Comparison of ENCODE assay signal across 1 cellular context in genomic region chr9:127611796-127612790, GRCh38.
TF ChIP-seq lines count a peak whose summit lies in the region.

Gene STXBP1, plus strand, starts transcription at chr9:127612277. Its CDS starts 127 bp downstream, at chr9:127612404.

TF ChIP-seq in HepG2, 621 proteins besides CTCF, POLR2A, EP300 and RAD21 (continued from another document):
- TF ChIP-seq PREB (CRISPR knock-in tag; IDR thresholded peaks at IDR 0.05), result no peak
- TF ChIP-seq ZNF451 (CRISPR knock-in tag; IDR thresholded peaks at IDR 0.05), result 0 out of 2 replicates have a peak, but pooled peaks have one; percentile 56
- TF ChIP-seq, protein P1, sequence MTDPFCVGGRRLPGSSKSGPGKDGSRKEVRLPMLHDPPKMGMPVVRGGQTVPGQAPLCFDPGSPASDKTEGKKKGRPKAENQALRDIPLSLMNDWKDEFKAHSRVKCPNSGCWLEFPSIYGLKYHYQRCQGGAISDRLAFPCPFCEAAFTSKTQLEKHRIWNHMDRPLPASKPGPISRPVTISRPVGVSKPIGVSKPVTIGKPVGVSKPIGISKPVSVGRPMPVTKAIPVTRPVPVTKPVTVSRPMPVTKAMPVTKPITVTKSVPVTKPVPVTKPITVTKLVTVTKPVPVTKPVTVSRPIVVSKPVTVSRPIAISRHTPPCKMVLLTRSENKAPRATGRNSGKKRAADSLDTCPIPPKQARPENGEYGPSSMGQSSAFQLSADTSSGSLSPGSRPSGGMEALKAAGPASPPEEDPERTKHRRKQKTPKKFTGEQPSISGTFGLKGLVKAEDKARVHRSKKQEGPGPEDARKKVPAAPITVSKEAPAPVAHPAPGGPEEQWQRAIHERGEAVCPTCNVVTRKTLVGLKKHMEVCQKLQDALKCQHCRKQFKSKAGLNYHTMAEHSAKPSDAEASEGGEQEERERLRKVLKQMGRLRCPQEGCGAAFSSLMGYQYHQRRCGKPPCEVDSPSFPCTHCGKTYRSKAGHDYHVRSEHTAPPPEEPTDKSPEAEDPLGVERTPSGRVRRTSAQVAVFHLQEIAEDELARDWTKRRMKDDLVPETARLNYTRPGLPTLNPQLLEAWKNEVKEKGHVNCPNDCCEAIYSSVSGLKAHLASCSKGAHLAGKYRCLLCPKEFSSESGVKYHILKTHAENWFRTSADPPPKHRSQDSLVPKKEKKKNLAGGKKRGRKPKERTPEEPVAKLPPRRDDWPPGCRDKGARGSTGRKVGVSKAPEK (CRISPR knock-in tag; IDR thresholded peaks at IDR 0.05; ENCODE audit: borderline replicate concordance), result no peak
- 0 out of 2 replicates have a peak, but pooled peaks have one; percentile 40 for TF ChIP-seq ZNF749 (CRISPR knock-in tag; IDR thresholded peaks at IDR 0.05; ENCODE audit: borderline replicate concordance)
- TF ChIP-seq AGO2 (optimal IDR thresholded peaks at IDR 0.05; ENCODE audit: low read depth, low read length), result no peak
- TF ChIP-seq MBNL3 (CRISPR knock-in tag; conservative IDR thresholded peaks at IDR 0.05), result no peak
- TF ChIP-seq, protein P2, sequence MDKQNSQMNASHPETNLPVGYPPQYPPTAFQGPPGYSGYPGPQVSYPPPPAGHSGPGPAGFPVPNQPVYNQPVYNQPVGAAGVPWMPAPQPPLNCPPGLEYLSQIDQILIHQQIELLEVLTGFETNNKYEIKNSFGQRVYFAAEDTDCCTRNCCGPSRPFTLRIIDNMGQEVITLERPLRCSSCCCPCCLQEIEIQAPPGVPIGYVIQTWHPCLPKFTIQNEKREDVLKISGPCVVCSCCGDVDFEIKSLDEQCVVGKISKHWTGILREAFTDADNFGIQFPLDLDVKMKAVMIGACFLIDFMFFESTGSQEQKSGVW (CRISPR knock-in tag; IDR thresholded peaks at IDR 0.05; ENCODE audit: borderline replicate concordance), result no peak
- peak; percentile 62; the same call in 1 of the 2 replicates for TF ChIP-seq ZNF777 (CRISPR knock-in tag; IDR thresholded peaks at IDR 0.05)
- TF ChIP-seq, protein P3, sequence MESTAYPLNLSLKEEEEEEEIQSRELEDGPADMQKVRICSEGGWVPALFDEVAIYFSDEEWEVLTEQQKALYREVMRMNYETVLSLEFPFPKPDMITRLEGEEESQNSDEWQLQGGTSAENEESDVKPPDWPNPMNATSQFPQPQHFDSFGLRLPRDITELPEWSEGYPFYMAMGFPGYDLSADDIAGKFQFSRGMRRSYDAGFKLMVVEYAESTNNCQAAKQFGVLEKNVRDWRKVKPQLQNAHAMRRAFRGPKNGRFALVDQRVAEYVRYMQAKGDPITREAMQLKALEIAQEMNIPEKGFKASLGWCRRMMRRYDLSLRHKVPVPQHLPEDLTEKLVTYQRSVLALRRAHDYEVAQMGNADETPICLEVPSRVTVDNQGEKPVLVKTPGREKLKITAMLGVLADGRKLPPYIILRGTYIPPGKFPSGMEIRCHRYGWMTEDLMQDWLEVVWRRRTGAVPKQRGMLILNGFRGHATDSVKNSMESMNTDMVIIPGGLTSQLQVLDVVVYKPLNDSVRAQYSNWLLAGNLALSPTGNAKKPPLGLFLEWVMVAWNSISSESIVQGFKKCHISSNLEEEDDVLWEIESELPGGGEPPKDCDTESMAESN (CRISPR knock-in tag; conservative IDR thresholded peaks at IDR 0.05), result peak; percentile 69; the same call in 1 of the 2 replicates
- no peak for TF ChIP-seq TSC22D2 (CRISPR knock-in tag; IDR thresholded peaks at IDR 0.05; ENCODE audit: borderline replicate concordance)
- TF ChIP-seq PHF21A (CRISPR knock-in tag; IDR thresholded peaks at IDR 0.05), result peak; percentile 30; the same call in 1 of the 2 replicates
- TF ChIP-seq ZNF235 (CRISPR knock-in tag; IDR thresholded peaks at IDR 0.05; ENCODE audit: borderline replicate concordance), result peak; percentile 41; the same call in 1 of the 2 replicates
